ENCODE assay signal across 19 cellular contexts in genomic region chr4:761086-761485, GRCh38.
"Had no signal": no experiment of that assay in that cellular context is flagged by ENCODE, and none has a peak within 500 bp of the region (broad histone marks: within the 10 kb centered on the region; RNA-seq: fewer than 3 reads in every experiment).

No MANE protein-coding gene starts in this region.

- H3K27ac Mint-ChIP-seq: activated naive CD8-positive, alpha-beta T cell treated with anti-CD3 and anti-CD28 coated beads for 36 hours had no signal

- H3K4me3 ChIP-seq: hepatocyte, SJCRH30, smooth muscle cell, tibial artery had no signal

- ATAC-seq: esophagus mucosa, left colon, sciatic nerve had no signal

- H3K4me2 ChIP-seq: hepatocyte, smooth muscle cell had no signal

- H3K27ac ChIP-seq: hepatocyte, parathyroid adenoma, SJCRH30, tibial artery, VCaP had no signal

- H3K79me2 ChIP-seq: parathyroid adenoma had no signal

- H3K27me3 ChIP-seq: hepatocyte, SJCRH30, tibial artery had no signal

- H3K4me1 ChIP-seq: parathyroid adenoma, SJCRH30, tibial artery had no signal

- DNase-seq: activated CD4-positive, CD25-positive, alpha-beta regulatory T cell treated with anti-CD3 and anti-CD28 coated beads, Interleukin-2, amount 50 U/mL, for 72 hours; activated CD8-positive, alpha-beta memory T cell treated with anti-CD3 and anti-CD28 coated beads for 24 hours; activated CD8-positive, alpha-beta memory T cell treated with anti-CD3 and anti-CD28 coated beads, Interleukin-2, amount 50 U/mL, for 48 hours; activated gamma-delta T cell treated with Interleukin-2 at 50 U/mL for 16 hours; activated naive CD8-positive, alpha-beta T cell treated with anti-CD3 and anti-CD28 coated beads for 36 hours; amniotic stem cell; cortex of kidney; left colon; midbrain; SJCRH30; stimulated activated CD4-positive, alpha-beta T cell treated with anti-CD3 and anti-CD28 coated beads, Interleukin-4, amount 100 ng/mL, for 24 hours; stimulated activated naive CD4-positive, alpha-beta T cell; tibial artery had no signal

- H3K4me3 Mint-ChIP-seq: activated naive CD8-positive, alpha-beta T cell treated with anti-CD3 and anti-CD28 coated beads for 36 hours had no signal

- H3K27me3 Mint-ChIP-seq: activated naive CD8-positive, alpha-beta T cell treated with anti-CD3 and anti-CD28 coated beads for 36 hours had no signal

- H3K9me3 Mint-ChIP-seq: activated naive CD8-positive, alpha-beta T cell treated with anti-CD3 and anti-CD28 coated beads for 36 hours had no signal

- H2AFZ ChIP-seq: hepatocyte, parathyroid adenoma had no signal
